In genomic region chr16:58684001-58684353, GRCh38 we compare ENCODE assay signal across 8 cellular contexts. TPM values are rescaled to one million over a fixed set of nuclear protein-coding genes. Genes with fewer than 3 reads are reported as not detected.
A peak's percentile ranks its signal among the peaks of the same experiment; 100 is the strongest.
DNase-seq lines count a peak whose midpoint lies in the region; ATAC-seq, FAIRE-seq and TF ChIP-seq lines count a peak whose summit lies in the region.

No MANE protein-coding gene starts in this region.

- H3K4me3 ChIP-seq in NT2/D1 (ENCODE audit: insufficient read length, low read depth) (peak overlapping the region; percentile 85), duodenal mucosa (ENCODE audit: low read depth in 1 of 2, low read length in 2 of 2) (peak overlapping the region; percentile 84 to 100), mucosa of descending colon (peak overlapping the region; percentile 80)

- no peak for TF ChIP-seq POLR2A in H54 (IDR thresholded peaks at IDR 0.05; ENCODE audit: low read depth, low read length)

- intact Hi-C loops in mucosa of descending colon (cut with DNase I, micrococcal nuclease): loop anchor here in 1 of 2 donors (10.0 kb wide), 1 partner anchor 71 kb away; no protein-coding TSS in a partner anchor

- no peak for FAIRE-seq in H54 (lab: Jason Lieb, UNC)

- H3K9ac ChIP-seq in NT2/D1 (ENCODE audit: insufficient read length, low read depth): peak overlapping the region; percentile 89
- peak overlapping the region; percentile 82 to 88 for H3K9ac ChIP-seq in duodenal mucosa (ENCODE audit: low read depth in 1 of 2, low read length in 2 of 2)

- peaks cover 3% of the 10 kb centered on the region for H3K27me3 ChIP-seq in NT2/D1 (ENCODE audit: insufficient read depth, insufficient read length)
- no peaks in the 10 kb centered on the region for H3K27me3 ChIP-seq in duodenal mucosa (ENCODE audit: control insufficient read depth in 1 of 2, insufficient read depth in 2 of 2, low read length in 2 of 2)

- H3K9me3 ChIP-seq in NT2/D1 (ENCODE audit: insufficient read depth, low read length) (no peaks in the 10 kb centered on the region), duodenal mucosa (ENCODE audit: control insufficient read depth in 1 of 2, low read length in 2 of 2) (no peaks in the 10 kb centered on the region), mucosa of descending colon (no peaks in the 10 kb centered on the region)

- TF ChIP-seq CTCF in mucosa of descending colon (IDR thresholded peaks at IDR 0.05): no peak

- H3K36me3 ChIP-seq in NT2/D1 (ENCODE audit: insufficient read depth, insufficient read length, low read length): peaks cover 35% of the 10 kb centered on the region
- peaks cover 0 to 8% of the 10 kb centered on the region in 2 donors for H3K36me3 ChIP-seq in duodenal mucosa (ENCODE audit: control insufficient read depth in 1 of 2, insufficient read depth in 2 of 2, low read length in 2 of 2)
- no peaks in the 10 kb centered on the region for H3K36me3 ChIP-seq in mucosa of descending colon (ENCODE audit: low read depth)

- H3K4me1 ChIP-seq in NT2/D1 (ENCODE audit: insufficient read depth, insufficient read length) (peaks cover 2% of the 10 kb centered on the region), duodenal mucosa (ENCODE audit: control insufficient read depth in 1 of 2, insufficient read depth in 2 of 2, low read length in 2 of 2) (peaks cover 14 to 17% of the 10 kb centered on the region in 2 donors), mucosa of descending colon (ENCODE audit: low read depth) (peaks cover 12% of the 10 kb centered on the region)

- no peak for DNase-seq in NT2/D1 (ENCODE audit: low read depth, low spot score)
- peak in 1 of 3 donors; percentile 10 for DNase-seq in mucosa of descending colon
- no peak for DNase-seq in H54 (ENCODE audit: insufficient read length, low spot score)
- no peak for DNase-seq in NCI-H526 treated with DMSO at 0.1 percent for 48 hours (lab: John Stamatoyannopoulos, UW)
- no peak for DNase-seq in hippocampal formation (lab: John Stamatoyannopoulos, UW)

- ATAC-seq in GM19351 (IDR thresholded peaks at IDR 0.05; ENCODE audit: unreplicated experiment) (peak; percentile 16), mucosa of descending colon (peak; percentile 44), HG02970 (IDR thresholded peaks at IDR 0.05; ENCODE audit: low FRiP score, unreplicated experiment) (no peak)

- no peak overlapping the region for H3K27ac ChIP-seq in duodenal mucosa (ENCODE audit: low read depth, low read length)

RNA-seq across cellular contexts. Expression of gene SLC38A7, which starts 0.6 kb away (rescaled TPM):
- 10 to 100 TPM in 2 of 3 donors, 1 to 10 TPM in 1; 9.4 to 21.9 (median 14.9) TPM for total RNA-seq in mucosa of descending colon

RNA-seq across cellular contexts. Expression of gene GOT2, which starts 50.1 kb away (rescaled TPM):
- total RNA-seq in mucosa of descending colon: 100 to 1,000 TPM in 2 of 3 donors, 10 to 100 TPM in 1; 95.0 to 120 (median 116) TPM

RNA-seq across cellular contexts. Expression of gene CNOT1, which starts 54.4 kb away (rescaled TPM):
- 100 to 1,000 TPM; 194 to 239 (median 230) TPM for total RNA-seq in mucosa of descending colon
